In genomic region chr19:41859213-41859617, GRCh38 we compare ENCODE assay signal across 8 cellular contexts. TPM values are rescaled to one million over a fixed set of nuclear protein-coding genes. Genes with fewer than 3 reads are reported as not detected.
DNase-seq lines count a peak whose midpoint lies in the region; ATAC-seq and TF ChIP-seq lines count a peak whose summit lies in the region.

No MANE protein-coding gene starts in this region.

- ATAC-seq in naive thymus-derived CD8-positive, alpha-beta T cell: no peak
- ATAC-seq in HG03039 (IDR thresholded peaks at IDR 0.05; ENCODE audit: unreplicated experiment) (no peak), GM21367 (IDR thresholded peaks at IDR 0.05; ENCODE audit: unreplicated experiment) (no peak)

- DNase-seq in AG10803 (ENCODE audit: low read depth) (no peak), choroid plexus epithelial cell (ENCODE audit: low read depth) (no peak), germinal center (ENCODE audit: low spot score) (no peak), NCI-H128 (lab: John Stamatoyannopoulos, UW; ENCODE audit: unreplicated experiment) (no peak)
- DNase-seq in naive thymus-derived CD8-positive, alpha-beta T cell: no peak

- peak overlapping the region; percentile 90 to 98 (median 93) for H3K27ac Mint-ChIP-seq in IgD-negative memory B cell
- H3K27ac Mint-ChIP-seq in naive thymus-derived CD8-positive, alpha-beta T cell: peak overlapping the region; percentile 84 to 99 (median 96)

- H3K4me3 Mint-ChIP-seq in IgD-negative memory B cell: peak overlapping the region; percentile 89 to 99 (median 96)
- peak overlapping the region; percentile 80 to 100 (median 94) for H3K4me3 Mint-ChIP-seq in naive thymus-derived CD8-positive, alpha-beta T cell

- H3K36me3 Mint-ChIP-seq in IgD-negative memory B cell: peaks cover 2% of the 10 kb centered on the region
- peaks cover 0 to 37% (median 14%) of the 10 kb centered on the region in 3 donors for H3K36me3 Mint-ChIP-seq in naive thymus-derived CD8-positive, alpha-beta T cell

- POLR2A ChIA-PET in naive thymus-derived CD8-positive, alpha-beta T cell (lab: Charles Lee): interaction anchor here (1.0 to 4.1 kb wide), 23 partner anchors 9 to 596 kb away, joined by 3 to 253 read pairs (median 8); partner anchors contain the start of genes ARHGEF1, CD79A and RABAC1

- H3K4me3 ChIP-seq in AG10803 (ENCODE audit: low read length) (peak overlapping the region; percentile 53), choroid plexus epithelial cell (ENCODE audit: low read depth, low read length) (peak overlapping the region; percentile 52)

- no peaks in the 10 kb centered on the region for H3K27me3 Mint-ChIP-seq in IgD-negative memory B cell
- peaks cover 0 to 3% (median 0%) of the 10 kb centered on the region in 5 donors for H3K27me3 Mint-ChIP-seq in naive thymus-derived CD8-positive, alpha-beta T cell

- H3K4me1 Mint-ChIP-seq in IgD-negative memory B cell: peaks cover 5 to 35% (median 29%) of the 10 kb centered on the region in 3 donors
- H3K4me1 Mint-ChIP-seq in naive thymus-derived CD8-positive, alpha-beta T cell: peaks cover 28 to 46% (median 39%) of the 10 kb centered on the region in 4 donors

- TF ChIP-seq CTCF in AG10803 (conservative IDR thresholded peaks at IDR 0.05; ENCODE audit: low read length): no peak
- no peak for TF ChIP-seq CTCF in choroid plexus epithelial cell (conservative IDR thresholded peaks at IDR 0.05; ENCODE audit: low read depth, low read length)

- no peaks in the 10 kb centered on the region for H3K9me3 Mint-ChIP-seq in IgD-negative memory B cell
- no peaks in the 10 kb centered on the region for H3K9me3 Mint-ChIP-seq in naive thymus-derived CD8-positive, alpha-beta T cell

RNA-seq across cellular contexts. Expression of gene RPS19, which starts 0.8 kb away (rescaled TPM):
- 7,882 TPM for polyA plus RNA-seq in IgD-negative memory B cell
- total RNA-seq in naive thymus-derived CD8-positive, alpha-beta T cell: 1,000 to 10,000 TPM; 3,479 to 3,513 TPM
- 1,000 to 10,000 TPM; 6,905 to 8,825 (median 8,505) TPM for polyA plus RNA-seq in naive thymus-derived CD8-positive, alpha-beta T cell

RNA-seq across cellular contexts. Expression of gene DMRTC2, which starts 14.4 kb away (rescaled TPM):
- polyA plus RNA-seq in IgD-negative memory B cell: not detected
- not detected for total RNA-seq in naive thymus-derived CD8-positive, alpha-beta T cell
- not detected for polyA plus RNA-seq in naive thymus-derived CD8-positive, alpha-beta T cell

RNA-seq across cellular contexts. Expression of gene LYPD4, which starts 14.7 kb away (rescaled TPM):
- not detected for polyA plus RNA-seq in IgD-negative memory B cell
- total RNA-seq in naive thymus-derived CD8-positive, alpha-beta T cell: not detected
- not detected for polyA plus RNA-seq in naive thymus-derived CD8-positive, alpha-beta T cell

RNA-seq across cellular contexts. Expression of gene CD79A, which starts 17.9 kb away (rescaled TPM):
- polyA plus RNA-seq in IgD-negative memory B cell: 3,141 TPM
- total RNA-seq in naive thymus-derived CD8-positive, alpha-beta T cell: 10 to 100 TPM; 48.6 to 51.0 TPM
- 10 to 100 TPM; 54.9 to 88.2 (median 85.1) TPM for polyA plus RNA-seq in naive thymus-derived CD8-positive, alpha-beta T cell

RNA-seq across cellular contexts. Expression of gene ARHGEF1, which starts 23.8 kb away (rescaled TPM):
- 203 TPM for polyA plus RNA-seq in IgD-negative memory B cell
- 1,000 to 10,000 TPM; 1,211 to 1,239 TPM for total RNA-seq in naive thymus-derived CD8-positive, alpha-beta T cell
- polyA plus RNA-seq in naive thymus-derived CD8-positive, alpha-beta T cell: 100 to 1,000 TPM; 161 to 346 (median 211) TPM
